Comparison of ENCODE assay signal across 12 cellular contexts in the genomic region with DNA sequence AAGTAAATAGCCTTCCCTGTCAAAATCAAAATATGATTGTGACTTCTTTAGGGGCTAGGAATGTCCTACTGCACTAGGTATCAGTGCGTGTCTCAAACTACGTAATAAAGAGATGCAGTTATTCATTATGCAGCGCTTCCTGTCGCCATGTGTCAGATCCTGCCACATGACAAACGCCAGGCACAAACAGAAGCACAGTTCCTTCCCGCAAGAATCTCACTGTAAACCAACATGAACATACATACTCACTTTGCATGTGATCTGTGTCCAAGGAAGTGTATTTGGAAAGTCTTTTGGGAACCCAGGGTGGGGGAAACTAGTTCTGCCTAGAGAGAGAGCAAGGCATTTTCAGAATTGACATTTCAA.
DNase-seq lines count a peak whose midpoint lies in the region; ATAC-seq lines count a peak whose summit lies in the region.
"Had no signal": no experiment of that assay in that cellular context is flagged by ENCODE, and none has a peak within 500 bp of the region (broad histone marks: within the 10 kb centered on the region; RNA-seq: fewer than 3 reads in every experiment).

No MANE protein-coding gene starts in this region.

- H3K9me3 ChIP-seq in mesodermal cell (ENCODE audit: control insufficient read depth, low read length) (no peaks in the 10 kb centered on the region), neuronal stem cell (replicated peaks in 1 of 2; ENCODE audit: control insufficient read depth in 2 of 2, insufficient read depth in 1 of 2, low read depth in 1 of 2, low read length in 2 of 2) (no peaks in the 10 kb centered on the region)
- H3K9me3 ChIP-seq: adrenal gland, colonic mucosa had no signal

- no peak overlapping the region for H2BK15ac ChIP-seq in neuronal stem cell (ENCODE audit: low read length)

- H3K4me2 ChIP-seq in neuronal stem cell (ENCODE audit: insufficient read depth, low read length, poor library complexity, severe bottlenecking), result no peak overlapping the region

- no peak overlapping the region for H3K18ac ChIP-seq in neuronal stem cell (ENCODE audit: low read length)

- intact Hi-C loops in activated T-helper 2 cell treated with anti-CD3 and anti-CD28 coated beads, Interferon-gamma antibody, Interleukin-2, Interleukin-4, amounts not matched to agents 10 μg/mL and 5 μg/mL and 100 μg/mL, durations not matched to agents 14 hours and 24 hours and 36 hours (cut with micrococcal nuclease), result loop anchor here (1.0 kb wide), 1 partner anchor 67 kb away; no protein-coding TSS in a partner anchor

- no peaks in the 10 kb centered on the region for H3K4me1 ChIP-seq in mesodermal cell (ENCODE audit: control insufficient read depth, insufficient read depth, low read length, poor library complexity, severe bottlenecking)
- H3K4me1 ChIP-seq in neuronal stem cell (ENCODE audit: control insufficient read depth in 2 of 2, insufficient read depth in 1 of 2, low read depth in 1 of 2, low read length in 2 of 2), result no peaks in the 10 kb centered on the region
- H3K4me1 ChIP-seq: adrenal gland, colonic mucosa had no signal

- peaks cover 37% of the 10 kb centered on the region for H3K36me3 Mint-ChIP-seq in activated T-helper 2 cell treated with anti-CD3 and anti-CD28 coated beads, Interferon-gamma antibody, Interleukin-2, Interleukin-4, amounts not matched to agents 10 μg/mL and 5 μg/mL and 100 μg/mL, durations not matched to agents 14 hours and 24 hours and 36 hours (ENCODE audit: low read depth)

- peak overlapping the region; percentile 92 for H3K27ac Mint-ChIP-seq in activated T-helper 2 cell treated with anti-CD3 and anti-CD28 coated beads, Interferon-gamma antibody, Interleukin-2, Interleukin-4, amounts not matched to agents 10 μg/mL and 5 μg/mL and 100 μg/mL, durations not matched to agents 14 hours and 24 hours and 36 hours
- H3K27ac Mint-ChIP-seq: HFFc6 had no signal

- DNase-seq in COLO829 (ENCODE audit: low spot score) (peak; percentile 75), NOMO-1 treated with DMSO at 0.1 percent for 48 hours (lab: John Stamatoyannopoulos, UW; ENCODE audit: unreplicated experiment) (peak; percentile 64), neuronal stem cell (ENCODE audit: low spot score) (no peak), NCI-H187 (lab: John Stamatoyannopoulos, UW) (no peak)
- DNase-seq in activated T-helper 2 cell treated with anti-CD3 and anti-CD28 coated beads, Interferon-gamma antibody, Interleukin-2, Interleukin-4, amounts not matched to agents 10 μg/mL and 5 μg/mL and 100 μg/mL, durations not matched to agents 14 hours and 24 hours and 36 hours (ENCODE audit: low spot score), result no peak
- DNase-seq: adrenal gland, colonic mucosa, HFFc6, NCI-H1092, NCI-H524 had no signal

- peaks cover 57% of the 10 kb centered on the region for H3K4me1 Mint-ChIP-seq in activated T-helper 2 cell treated with anti-CD3 and anti-CD28 coated beads, Interferon-gamma antibody, Interleukin-2, Interleukin-4, amounts not matched to agents 10 μg/mL and 5 μg/mL and 100 μg/mL, durations not matched to agents 14 hours and 24 hours and 36 hours (ENCODE audit: low read depth)

- H4K8ac ChIP-seq in neuronal stem cell (ENCODE audit: low read depth, low read length), result no peak overlapping the region

- no peak overlapping the region for H3K23ac ChIP-seq in neuronal stem cell (ENCODE audit: low read depth, low read length, poor library complexity)

- H2BK120ac ChIP-seq in neuronal stem cell (ENCODE audit: low read depth, low read length), result no peak overlapping the region

- ATAC-seq in HG02571 (IDR thresholded peaks at IDR 0.05; ENCODE audit: unreplicated experiment), result no peak

- no peaks in the 10 kb centered on the region for H3K36me3 ChIP-seq in mesodermal cell (ENCODE audit: control insufficient read depth, insufficient read depth, low read length)
- no peaks in the 10 kb centered on the region for H3K36me3 ChIP-seq in neuronal stem cell (replicated peaks in 1 of 2; ENCODE audit: control insufficient read depth in 2 of 2, insufficient read depth in 2 of 2, low read length in 2 of 2)
- H3K36me3 ChIP-seq: adrenal gland, colonic mucosa had no signal

- H3K4ac ChIP-seq in neuronal stem cell (ENCODE audit: low read length), result no peak overlapping the region

- no peak overlapping the region for H3K9ac ChIP-seq in neuronal stem cell (ENCODE audit: low read depth, low read length, poor library complexity)

- no peaks in the 10 kb centered on the region for H3K79me1 ChIP-seq in neuronal stem cell (ENCODE audit: low read depth, low read length)

- no peak overlapping the region for H2BK5ac ChIP-seq in neuronal stem cell (ENCODE audit: low read length)

- peak overlapping the region; percentile 41 for H3K27ac ChIP-seq in mesodermal cell (ENCODE audit: low read depth, low read length, severe bottlenecking)
- H3K27ac ChIP-seq in neuronal stem cell (replicated peaks; ENCODE audit: low read length), result no peak overlapping the region
- H3K27ac ChIP-seq: adrenal gland, colonic mucosa had no signal

- no peak overlapping the region for H2AK5ac ChIP-seq in neuronal stem cell (ENCODE audit: low read depth, low read length)

- WGBS in mesodermal cell (ENCODE audit: insufficient coverage in 2 of 2), 2 experiments, result 96 to 100% methylated on average over 4 of the region's 6 CpGs
- WGBS in neuronal stem cell (ENCODE audit: extremely low coverage in 2 of 2, insufficient read length in 2 of 2, insufficient replicate concordance in 1 of 2), 2 donors, result no CpG with 5 or more reads among the region's 6 CpGs

- H3K27me3 ChIP-seq in neuronal stem cell (ENCODE audit: control insufficient read depth in 3 of 3, insufficient read depth in 3 of 3, low read depth in 1 of 3, low read length in 3 of 3), result no peaks in the 10 kb centered on the region
- H3K27me3 ChIP-seq: adrenal gland, colonic mucosa had no signal

- H3K27me3 Mint-ChIP-seq in activated T-helper 2 cell treated with anti-CD3 and anti-CD28 coated beads, Interferon-gamma antibody, Interleukin-2, Interleukin-4, amounts not matched to agents 10 μg/mL and 5 μg/mL and 100 μg/mL, durations not matched to agents 14 hours and 24 hours and 36 hours (ENCODE audit: low read depth), result no peaks in the 10 kb centered on the region

- H3K4me3 Mint-ChIP-seq in activated T-helper 2 cell treated with anti-CD3 and anti-CD28 coated beads, Interferon-gamma antibody, Interleukin-2, Interleukin-4, amounts not matched to agents 10 μg/mL and 5 μg/mL and 100 μg/mL, durations not matched to agents 14 hours and 24 hours and 36 hours (ENCODE audit: low read depth), result peak overlapping the region; percentile 1
- H3K4me3 Mint-ChIP-seq: HFFc6 had no signal

- H3K4me3 ChIP-seq in mesodermal cell (ENCODE audit: extremely low read depth, insufficient read depth, low read length, poor library complexity, severe bottlenecking), result no peak overlapping the region
- H3K4me3 ChIP-seq in neuronal stem cell (ENCODE audit: low read length in 2 of 2), result no peak overlapping the region
- H3K4me3 ChIP-seq: adrenal gland, colonic mucosa had no signal

- H2BK12ac ChIP-seq in neuronal stem cell (ENCODE audit: low read length), result no peak overlapping the region

- H2AFZ ChIP-seq in neuronal stem cell (ENCODE audit: low read length), result no peak overlapping the region

- no peak overlapping the region for H3K14ac ChIP-seq in neuronal stem cell (ENCODE audit: low read length)

- peaks cover 18% of the 10 kb centered on the region for H3K9me3 Mint-ChIP-seq in activated T-helper 2 cell treated with anti-CD3 and anti-CD28 coated beads, Interferon-gamma antibody, Interleukin-2, Interleukin-4, amounts not matched to agents 10 μg/mL and 5 μg/mL and 100 μg/mL, durations not matched to agents 14 hours and 24 hours and 36 hours

- no peak overlapping the region for H4K91ac ChIP-seq in neuronal stem cell (ENCODE audit: low read depth, low read length, poor library complexity)

Comparison
In these comparisons a context has a peak if more than half of its experiments do, and no peak if none do; other contexts are left out.
1. DNase-seq: peak in COLO829 (single experiment) and NOMO-1 treated with DMSO at 0.1 percent for 48 hours (single experiment); none in activated T-helper 2 cell treated with anti-CD3 and anti-CD28 coated beads, Interferon-gamma antibody, Interleukin-2, Interleukin-4, amounts not matched to agents 10 μg/mL and 5 μg/mL and 100 μg/mL, durations not matched to agents 14 hours and 24 hours and 36 hours (single experiment), neuronal stem cell (single experiment) and NCI-H187 (0 of 2).